Comparison of ENCODE assay signal across 1 cellular context in genomic region chr4:86036729-86037128, GRCh38.
TF ChIP-seq lines count a peak whose summit lies in the region.

No MANE protein-coding gene starts in this region.

TF ChIP-seq in HEK293, 187 proteins besides CTCF, POLR2A, EP300 and RAD21 (continued from another document):
- TF ChIP-seq ZNF362 (tag by site-specific recombination; IDR thresholded peaks at IDR 0.05) = peak; percentile 26; the same call in 1 of the 2 replicates
- no peak for TF ChIP-seq ATF2 (tag by site-specific recombination; IDR thresholded peaks at IDR 0.05; ENCODE audit: low read depth)
- TF ChIP-seq ZNF645 (tag by site-specific recombination; IDR thresholded peaks at IDR 0.05) = no peak
- no peak for TF ChIP-seq RBAK (tag by site-specific recombination; IDR thresholded peaks at IDR 0.05)
- no peak for TF ChIP-seq KLF17 (tag by site-specific recombination; IDR thresholded peaks at IDR 0.05)
- peak; percentile 79 for TF ChIP-seq WT1 (tag by site-specific recombination; IDR thresholded peaks at IDR 0.05)
- TF ChIP-seq MZF1 (tag by site-specific recombination; IDR thresholded peaks at IDR 0.05; ENCODE audit: borderline replicate concordance) = no peak
- TF ChIP-seq ZNF514 (tag by site-specific recombination; IDR thresholded peaks at IDR 0.05) = no peak
- TF ChIP-seq ZNF830 (tag by site-specific recombination; IDR thresholded peaks at IDR 0.05; ENCODE audit: low read depth) = no peak
- no peak for TF ChIP-seq GFI1B (tag by site-specific recombination; IDR thresholded peaks at IDR 0.05)
- TF ChIP-seq ZSCAN23 (tag by site-specific recombination; IDR thresholded peaks at IDR 0.05) = no peak
- TF ChIP-seq ZIC2 (tag by site-specific recombination; IDR thresholded peaks at IDR 0.05) = no peak
- no peak for TF ChIP-seq ZNF776 (tag by site-specific recombination; IDR thresholded peaks at IDR 0.05; ENCODE audit: borderline replicate concordance)
- TF ChIP-seq ZNF19 (tag by site-specific recombination; IDR thresholded peaks at IDR 0.05; ENCODE audit: low read depth) = no peak
- TF ChIP-seq OSR2 (tag by site-specific recombination; IDR thresholded peaks at IDR 0.05) = peak; percentile 48; the same call in 1 of the 2 replicates
- no peak for TF ChIP-seq ZNF37A (tag by site-specific recombination; IDR thresholded peaks at IDR 0.05)
- no peak for TF ChIP-seq ZNF274 (IDR thresholded peaks at IDR 0.05; ENCODE audit: low read length)
- TF ChIP-seq ZNF274 (tag by site-specific recombination; IDR thresholded peaks at IDR 0.05; ENCODE audit: borderline replicate concordance) = no peak
- peak; percentile 61 for TF ChIP-seq ZNF366 (tag by site-specific recombination; conservative IDR thresholded peaks at IDR 0.05)
- no peak for TF ChIP-seq ZNF184 (tag by site-specific recombination; IDR thresholded peaks at IDR 0.05)
- TF ChIP-seq BCL11B (tag by site-specific recombination; IDR thresholded peaks at IDR 0.05; ENCODE audit: low read depth) = no peak
- TF ChIP-seq ZNF169 (tag by site-specific recombination; IDR thresholded peaks at IDR 0.05) = no peak
- TF ChIP-seq ZNF629 (tag by site-specific recombination; IDR thresholded peaks at IDR 0.05) = no peak
- no peak for TF ChIP-seq ZNF211 (tag by site-specific recombination; IDR thresholded peaks at IDR 0.05; ENCODE audit: low read depth)
- TF ChIP-seq ZNF621 (tag by site-specific recombination; IDR thresholded peaks at IDR 0.05) = no peak
- no peak for TF ChIP-seq TRIM28 (IDR thresholded peaks at IDR 0.05; ENCODE audit: borderline replicate concordance, low read length)
- no peak for TF ChIP-seq ZNF341 (tag by site-specific recombination; IDR thresholded peaks at IDR 0.05; ENCODE audit: low read depth)
- TF ChIP-seq ZNF16 (tag by site-specific recombination; IDR thresholded peaks at IDR 0.05; ENCODE audit: low read depth) = no peak
- no peak for TF ChIP-seq ZNF777 (tag by site-specific recombination; IDR thresholded peaks at IDR 0.05; ENCODE audit: borderline replicate concordance)
- TF ChIP-seq ZNF843 (tag by site-specific recombination; IDR thresholded peaks at IDR 0.05) = no peak
- no peak for TF ChIP-seq ZBTB17 (tag by site-specific recombination; IDR thresholded peaks at IDR 0.05)
- no peak for TF ChIP-seq ZBTB20 (tag by site-specific recombination; IDR thresholded peaks at IDR 0.05)
- no peak for TF ChIP-seq INSM2 (tag by site-specific recombination; IDR thresholded peaks at IDR 0.05)
- no peak for TF ChIP-seq ZNF138 (tag by site-specific recombination; IDR thresholded peaks at IDR 0.05; ENCODE audit: borderline replicate concordance)
- no peak for TF ChIP-seq ZNF223 (tag by site-specific recombination; IDR thresholded peaks at IDR 0.05)
- TF ChIP-seq GLIS1 (tag by site-specific recombination; IDR thresholded peaks at IDR 0.05) = no peak
- TF ChIP-seq KLF7 (tag by site-specific recombination; IDR thresholded peaks at IDR 0.05; ENCODE audit: borderline replicate concordance) = no peak
- TF ChIP-seq ZNF596 (tag by site-specific recombination; IDR thresholded peaks at IDR 0.05) = no peak
- no peak for TF ChIP-seq PRDM6 (tag by site-specific recombination; IDR thresholded peaks at IDR 0.05)
- TF ChIP-seq ZBTB21 (tag by site-specific recombination; IDR thresholded peaks at IDR 0.05) = no peak
